ENCODE assay signal across 20 cellular contexts in genomic region chr12:112686373-112686772, GRCh38.
DNase-seq lines count a peak whose midpoint lies in the region; ATAC-seq and TF ChIP-seq lines count a peak whose summit lies in the region.
"Had no signal": no experiment of that assay in that cellular context is flagged by ENCODE, and none has a peak within 500 bp of the region (broad histone marks: within the 10 kb centered on the region; RNA-seq: fewer than 3 reads in every experiment).

No MANE protein-coding gene starts in this region.

- H3K79me1 ChIP-seq in IMR-90 (ENCODE audit: low read depth in 1 of 2, low read length in 2 of 2) = no peaks in the 10 kb centered on the region

- in situ Hi-C loops in Caki2 (cut with HindIII; ENCODE audit: low pct_unique_long_range_greater_than_20kb, low sequenced_read_pairs) = no loop called here
- in situ Hi-C loops in IMR-90 (cut with MboI; ENCODE audit: low sequenced_read_pairs) = no loop called here

- H3K36me3 ChIP-seq in IMR-90 (ENCODE audit: control insufficient read depth, insufficient read depth, low read length) (no peaks in the 10 kb centered on the region), SJCRH30 (no peaks in the 10 kb centered on the region)
- H3K36me3 ChIP-seq: heart right ventricle had no signal

- H3K56ac ChIP-seq in IMR-90 (ENCODE audit: extremely low read depth, insufficient read depth, low read length) = no peak overlapping the region

- H3K9me1 ChIP-seq in IMR-90 (ENCODE audit: insufficient read depth, low read length) = no peaks in the 10 kb centered on the region

- TF ChIP-seq POLR2A in IMR-90 (IDR thresholded peaks at IDR 0.05; ENCODE audit: low read depth, low read length) = no peak

- no peak overlapping the region for H3K23ac ChIP-seq in IMR-90 (ENCODE audit: low read depth, low read length)

- peak; percentile 58 for DNase-seq in Caki2 (ENCODE audit: low read depth)
- DNase-seq in IMR-90 = peak; percentile 3
- peak; percentile 7 to 14 for DNase-seq in SJCRH30
- DNase-seq in fibroblast of the aortic adventitia (ENCODE audit: low read depth) = peak; percentile 10
- DNase-seq in stimulated activated CD4-positive, alpha-beta T cell treated with anti-CD3 and anti-CD28 coated beads, Interleukin-15, amount 100 ng/mL, for 24 hours = no peak
- no peak for DNase-seq in SW 1271 (lab: John Stamatoyannopoulos, UW)
- DNase-seq: activated CD4-positive, alpha-beta T cell treated with anti-CD3 and anti-CD28 coated beads, Interleukin-2, amount 50 U/mL, for 48 hours; activated effector memory CD4-positive, alpha-beta T cell treated with anti-CD3 and anti-CD28 coated beads, Interleukin-2, amount 50 U/mL, for 16 hours; DMS79; effector memory CD4-positive, alpha-beta T cell; heart right ventricle; naive B cell; NCI-H510A; right cardiac atrium; RPMI8226; stimulated activated CD4-positive, alpha-beta T cell treated with anti-CD3 and anti-CD28 coated beads, Interleukin-2, amount 100 ng/mL, for 48 hours had no signal

- no peaks in the 10 kb centered on the region for H4K20me1 ChIP-seq in IMR-90 (ENCODE audit: insufficient read depth, low read length)

- no peak overlapping the region for H3K4ac ChIP-seq in IMR-90 (ENCODE audit: low read depth, low read length)

- ATAC-seq in IMR-90 (ENCODE audit: low read depth) (no peak), HG03565 (IDR thresholded peaks at IDR 0.05; ENCODE audit: unreplicated experiment) (no peak), GM19452 (IDR thresholded peaks at IDR 0.05; ENCODE audit: unreplicated experiment) (no peak)
- ATAC-seq: GM12878, heart right ventricle, left lobe of liver, right cardiac atrium had no signal

- no peak overlapping the region for H3K18ac ChIP-seq in IMR-90 (ENCODE audit: low read depth, low read length)

- no peak overlapping the region for H4K5ac ChIP-seq in IMR-90 (ENCODE audit: low read depth, low read length)

- H2BK120ac ChIP-seq in IMR-90 (ENCODE audit: low read depth, low read length) = no peak overlapping the region

- CTCF ChIA-PET in IMR-90 (lab: Yijun Ruan, JAX) = no interaction called here

- H2AK5ac ChIP-seq in IMR-90 (ENCODE audit: low read depth, low read length) = no peak overlapping the region

- no peak overlapping the region for H4K91ac ChIP-seq in IMR-90 (ENCODE audit: insufficient read depth, low read depth, low read length)

- no peak overlapping the region for H2AK9ac ChIP-seq in IMR-90 (replicated peaks; ENCODE audit: low read depth, low read length, poor library complexity)

- dilution Hi-C loops in IMR-90 (cut with HindIII; ENCODE audit: low sequenced_read_pairs, unreplicated experiment) = no loop called here

- no TSS peak for BruUV-seq in IMR-90 (replicated peaks; lab: Mats Ljungman, UMichigan)

- TF ChIP-seq CTCF in IMR-90 (conservative IDR thresholded peaks at IDR 0.05; ENCODE audit: low read depth, low read length) = no peak
- TF ChIP-seq CTCF in fibroblast of the aortic adventitia (IDR thresholded peaks at IDR 0.05; ENCODE audit: insufficient read depth, low read length) = no peak

- H2BK15ac ChIP-seq in IMR-90 (ENCODE audit: low read depth, low read length) = no peak overlapping the region

- H3K27ac ChIP-seq in IMR-90 (ENCODE audit: insufficient read depth, low read length) = no peak overlapping the region
- no peak overlapping the region for H3K27ac ChIP-seq in SJCRH30
- H3K27ac ChIP-seq: heart right ventricle had no signal

- WGBS in IMR-90 (ENCODE audit: extremely low coverage in 2 of 2, insufficient read length in 1 of 2), 2 experiments = 42% methylated on average over 2 of the region's 2 CpGs; no CpG with 5 or more reads in 1 of the 2 experiments

- no peak overlapping the region for H2BK20ac ChIP-seq in IMR-90 (ENCODE audit: low read depth, low read length)

- POLR2A ChIA-PET in IMR-90 (lab: Charles Lee; ENCODE audit: unreplicated experiment) = no interaction called here

- H2BK5ac ChIP-seq in IMR-90 (ENCODE audit: low read depth, low read length, poor library complexity, severe bottlenecking) = no peak overlapping the region

- TF ChIP-seq RAD21 in IMR-90 (IDR thresholded peaks at IDR 0.05; ENCODE audit: low read length) = no peak

- intact Hi-C loops in IMR-90 (cut with micrococcal nuclease) = no loop called here

- H3K27me3 ChIP-seq in IMR-90 (ENCODE audit: control insufficient read depth, insufficient read depth, low read length) (no peaks in the 10 kb centered on the region), SJCRH30 (no peaks in the 10 kb centered on the region)

- no peak overlapping the region for H3K4me2 ChIP-seq in IMR-90 (ENCODE audit: low read depth, low read length)

- no peak overlapping the region for H3K14ac ChIP-seq in IMR-90 (replicated peaks; ENCODE audit: low read depth, low read length)

- H3K4me1 ChIP-seq in IMR-90 (ENCODE audit: control insufficient read depth, insufficient read depth, low read length) (no peaks in the 10 kb centered on the region), SJCRH30 (no peaks in the 10 kb centered on the region)
- H3K4me1 ChIP-seq: heart right ventricle had no signal

- H2AFZ ChIP-seq in IMR-90 (replicated peaks; ENCODE audit: low read length, poor library complexity) = no peak overlapping the region

- H3K4me3 ChIP-seq in IMR-90 (ENCODE audit: insufficient read depth, low read depth, low read length) (no peak overlapping the region), SJCRH30 (no peak overlapping the region), fibroblast of the aortic adventitia (ENCODE audit: low read depth, low read length) (no peak overlapping the region)
- H3K4me3 ChIP-seq: GM12878, heart right ventricle had no signal

- H3K9ac ChIP-seq in IMR-90 (ENCODE audit: low read depth, low read length) = no peak overlapping the region

- no peak overlapping the region for H4K8ac ChIP-seq in IMR-90 (ENCODE audit: low read depth in 2 of 2, low read length in 2 of 2)

- H3K9me3 ChIP-seq in IMR-90 (ENCODE audit: control insufficient read depth, insufficient read depth, low read length) (no peaks in the 10 kb centered on the region), SJCRH30 (replicated peaks) (no peaks in the 10 kb centered on the region)
- H3K9me3 ChIP-seq: heart right ventricle had no signal

TF ChIP-seq in IMR-90, 13 proteins besides CTCF, POLR2A, EP300 and RAD21:
- TF ChIP-seq MAFK (IDR thresholded peaks at IDR 0.05; ENCODE audit: low read depth, low read length) (no peak), FOS (IDR thresholded peaks at IDR 0.05; ENCODE audit: low read depth, low read length) (no peak), USF2 (IDR thresholded peaks at IDR 0.05; ENCODE audit: low read depth, low read length) (no peak), MAZ (IDR thresholded peaks at IDR 0.05; ENCODE audit: borderline replicate concordance, low read depth, low read length) (no peak), CHD1 (IDR thresholded peaks at IDR 0.05; ENCODE audit: low read depth, low read length) (no peak), RCOR1 (IDR thresholded peaks at IDR 0.05; ENCODE audit: insufficient replicate concordance, low read length) (no peak), SMC3 (IDR thresholded peaks at IDR 0.05; ENCODE audit: low read depth, low read length) (no peak), BHLHE40 (IDR thresholded peaks at IDR 0.05; ENCODE audit: low read depth, low read length) (no peak), NFE2L2 (IDR thresholded peaks at IDR 0.05; ENCODE audit: low read depth, low read length) (no peak), RFX5 (IDR thresholded peaks at IDR 0.05; ENCODE audit: low read depth, low read length) (no peak), ELK1 (IDR thresholded peaks at IDR 0.05; ENCODE audit: borderline replicate concordance, low read depth, low read length) (no peak), MXI1 (IDR thresholded peaks at IDR 0.05; ENCODE audit: borderline replicate concordance, low read depth, low read length) (no peak), CEBPB (IDR thresholded peaks at IDR 0.05; ENCODE audit: low read depth, low read length) (no peak)
TF ChIP-seq in IMR-90: peak in this region for 0.

Comparison
In these comparisons a context has a peak if more than half of its experiments do, and no peak if none do; other contexts are left out.
1. DNase-seq: peak in Caki2 (single experiment), IMR-90 (single experiment), SJCRH30 (2 of 2) and fibroblast of the aortic adventitia (single experiment); none in stimulated activated CD4-positive, alpha-beta T cell treated with anti-CD3 and anti-CD28 coated beads, Interleukin-15, amount 100 ng/mL, for 24 hours (single experiment) and SW 1271 (0 of 2).